ENCODE assay signal across 26 cellular contexts in genomic region chr14:89248430-89249295, GRCh38.
DNase-seq lines count a peak whose midpoint lies in the region; ATAC-seq and TF ChIP-seq lines count a peak whose summit lies in the region.
"Had no signal": no experiment of that assay in that cellular context is flagged by ENCODE, and none has a peak within 500 bp of the region (broad histone marks: within the 10 kb centered on the region; RNA-seq: fewer than 3 reads in every experiment).

No MANE protein-coding gene starts in this region.

- no peak for TF ChIP-seq CTCF in PC-3 (conservative IDR thresholded peaks at IDR 0.05; ENCODE audit: low read depth, low read length)
- no peak for TF ChIP-seq CTCF in hepatocyte (IDR thresholded peaks at IDR 0.05; ENCODE audit: poor library complexity)

- ATAC-seq in PC-3 (no peak), GM19324 (IDR thresholded peaks at IDR 0.05; ENCODE audit: low FRiP score, unreplicated experiment) (no peak), GM18511 (IDR thresholded peaks at IDR 0.05; ENCODE audit: unreplicated experiment) (no peak)
- ATAC-seq in stimulated activated effector memory CD8-positive, alpha-beta T cell treated with anti-CD3 and anti-CD28 coated beads, Interleukin-12 subunit alpha, Interleukin-12 subunit beta, amount 100 ng/mL, for 72 hours, result no peak
- ATAC-seq: CD8-positive, alpha-beta T cell; mucosa of descending colon; T-helper 17 cell had no signal

- H3K4me1 Mint-ChIP-seq in stimulated activated effector memory CD8-positive, alpha-beta T cell treated with anti-CD3 and anti-CD28 coated beads, Interleukin-12 subunit alpha, Interleukin-12 subunit beta, amount 100 ng/mL, for 72 hours, result peaks cover 46% of the 10 kb centered on the region

- H4K20me1 ChIP-seq in PC-3 (ENCODE audit: low read length) (no peaks in the 10 kb centered on the region), hepatocyte (ENCODE audit: insufficient read depth, poor library complexity, severe bottlenecking) (peaks cover 4% of the 10 kb centered on the region)

- peak overlapping the region; percentile 47 for H3K27ac Mint-ChIP-seq in stimulated activated effector memory CD8-positive, alpha-beta T cell treated with anti-CD3 and anti-CD28 coated beads, Interleukin-12 subunit alpha, Interleukin-12 subunit beta, amount 100 ng/mL, for 72 hours
- H3K27ac Mint-ChIP-seq: activated naive CD8-positive, alpha-beta T cell treated with anti-CD3 and anti-CD28 coated beads, Interleukin-2, amount 10 ng/mL, durations not matched to agents 7 days and 5 days; CD8-positive, alpha-beta T cell; T-helper 17 cell had no signal

- H3K27ac ChIP-seq in PC-3 (ENCODE audit: low read length) (no peak overlapping the region), hepatocyte (peak overlapping the region; percentile 22)
- H3K27ac ChIP-seq: colonic mucosa, esophagus muscularis mucosa, sigmoid colon, tibial nerve had no signal

- H3K36me3 ChIP-seq in PC-3 (ENCODE audit: low read depth, low read length) (no peaks in the 10 kb centered on the region), hepatocyte (replicated peaks; ENCODE audit: insufficient read depth, low read depth) (no peaks in the 10 kb centered on the region)
- H3K36me3 ChIP-seq: colonic mucosa, esophagus muscularis mucosa, sigmoid colon, tibial nerve had no signal

- BruUV-seq in PC-3 (replicated peaks; lab: Mats Ljungman, UMichigan), result no TSS peak

- H3F3A ChIP-seq in PC-3 (ENCODE audit: low read length, unreplicated experiment), result peaks cover 6% of the 10 kb centered on the region

- H3K36me3 Mint-ChIP-seq in stimulated activated effector memory CD8-positive, alpha-beta T cell treated with anti-CD3 and anti-CD28 coated beads, Interleukin-12 subunit alpha, Interleukin-12 subunit beta, amount 100 ng/mL, for 72 hours, result peaks cover 17% of the 10 kb centered on the region

- 57% methylated on average over 6 of the region's 6 CpGs for WGBS in hepatocyte (ENCODE audit: low lambda C conversion rate, missing lambda C conversion rate)

- H3K4me2 ChIP-seq in PC-3 (ENCODE audit: low read length), result peak overlapping the region; percentile 76
- no peak overlapping the region for H3K4me2 ChIP-seq in hepatocyte

- peaks cover 35% of the 10 kb centered on the region for H3K4me1 ChIP-seq in PC-3 (ENCODE audit: insufficient read depth, low read length)
- peaks cover 7% of the 10 kb centered on the region for H3K4me1 ChIP-seq in hepatocyte (ENCODE audit: insufficient read depth)
- H3K4me1 ChIP-seq: colonic mucosa had no signal

- H3K9me3 ChIP-seq in PC-3 (ENCODE audit: low read length) (no peaks in the 10 kb centered on the region), hepatocyte (ENCODE audit: low read depth) (no peaks in the 10 kb centered on the region)
- H3K9me3 ChIP-seq: colonic mucosa, esophagus muscularis mucosa, mucosa of descending colon, sigmoid colon, tibial nerve had no signal

- H3K27me3 ChIP-seq in PC-3 (ENCODE audit: low read length) (no peaks in the 10 kb centered on the region), hepatocyte (no peaks in the 10 kb centered on the region)
- H3K27me3 ChIP-seq: colonic mucosa, esophagus muscularis mucosa, sigmoid colon, tibial nerve had no signal

- H3K9me2 ChIP-seq in PC-3 (replicated peaks; ENCODE audit: low read length), result no peaks in the 10 kb centered on the region
- no peaks in the 10 kb centered on the region for H3K9me2 ChIP-seq in hepatocyte (replicated peaks; ENCODE audit: insufficient read depth)

- no peaks in the 10 kb centered on the region for H3K9me3 Mint-ChIP-seq in stimulated activated effector memory CD8-positive, alpha-beta T cell treated with anti-CD3 and anti-CD28 coated beads, Interleukin-12 subunit alpha, Interleukin-12 subunit beta, amount 100 ng/mL, for 72 hours
- H3K9me3 Mint-ChIP-seq: neural crest cell had no signal

- intact Hi-C loops in PC-3 (cut with micrococcal nuclease), result loop anchor here (5.0 kb wide), 2 partner anchors 49 to 169 kb away; partner anchors contain the start of gene FOXN3

- no peak overlapping the region for H3K9ac ChIP-seq in PC-3 (ENCODE audit: low read length)

- DNase-seq in NCI-H2227 treated with DMSO at 0.1 percent for 48 hours (lab: John Stamatoyannopoulos, UW) (peak; percentile 19), NCI-H2227 (lab: John Stamatoyannopoulos, UW; ENCODE audit: unreplicated experiment) (no peak), PC-3 (no peak), hepatocyte (ENCODE audit: low spot score) (no peak)
- no peak for DNase-seq in stimulated activated effector memory CD8-positive, alpha-beta T cell treated with anti-CD3 and anti-CD28 coated beads, Interleukin-12 subunit alpha, Interleukin-12 subunit beta, amount 100 ng/mL, for 72 hours (ENCODE audit: low spot score in 2 of 2)
- DNase-seq in activated CD8-positive, alpha-beta memory T cell treated with anti-CD3 and anti-CD28 coated beads, Interleukin-2, amount 50 U/mL, for 4 hours, result no peak
- DNase-seq: 8988T; activated CD4-positive, alpha-beta T cell treated with anti-CD3 and anti-CD28 coated beads, Interleukin-2, amount 50 U/mL, for 1 hour; activated naive CD8-positive, alpha-beta T cell treated with anti-CD3 and anti-CD28 coated beads, Interleukin-2, amount 10 ng/mL, durations not matched to agents 7 days and 5 days; CD8-positive, alpha-beta T cell; colonic mucosa; foreskin melanocyte; H7; KBM-7; mucosa of descending colon; NCI-H1417 treated with DMSO at 0.1 percent for 48 hours; NCI-H526; sigmoid colon; stimulated activated CD4-positive, alpha-beta T cell treated with anti-CD3 and anti-CD28 coated beads, Interleukin-15, amount 100 ng/mL, for 24 hours; T-helper 17 cell had no signal

- no peak overlapping the region for H3K4me3 Mint-ChIP-seq in stimulated activated effector memory CD8-positive, alpha-beta T cell treated with anti-CD3 and anti-CD28 coated beads, Interleukin-12 subunit alpha, Interleukin-12 subunit beta, amount 100 ng/mL, for 72 hours
- H3K4me3 Mint-ChIP-seq: activated naive CD8-positive, alpha-beta T cell treated with anti-CD3 and anti-CD28 coated beads, Interleukin-2, amount 10 ng/mL, durations not matched to agents 7 days and 5 days; CD8-positive, alpha-beta T cell; neural crest cell; stimulated activated naive CD8-positive, alpha-beta T cell treated with anti-CD3 and anti-CD28 coated beads, Interleukin-15, Interleukin-2, amounts not matched to agents 100 ng/mL and 50 ng/mL, for 24 hours; T-helper 17 cell had no signal

- POLR2A ChIA-PET in PC-3 (lab: Charles Lee; ENCODE audit: unreplicated experiment), result no interaction called here

- H3K79me2 ChIP-seq in PC-3 (ENCODE audit: low read length) (no peaks in the 10 kb centered on the region), hepatocyte (peaks cover 33% of the 10 kb centered on the region)

- CTCF ChIA-PET in PC-3 (lab: Charles Lee), result interaction anchor here (0.6 to 0.7 kb wide), 2 partner anchors 208 to 696 kb away, joined by 3 read pairs; no protein-coding TSS in a partner anchor

- H3K4me3 ChIP-seq in PC-3 (ENCODE audit: low read length) (no peak overlapping the region), hepatocyte (no peak overlapping the region)
- H3K4me3 ChIP-seq: colonic mucosa, esophagus muscularis mucosa, mucosa of descending colon, sigmoid colon, tibial nerve had no signal

- H2AFZ ChIP-seq in PC-3 (ENCODE audit: low read length), result no peak overlapping the region
- H2AFZ ChIP-seq in hepatocyte, result no peak overlapping the region
